ENCODE assay signal across 1 cellular context in the genomic region with DNA sequence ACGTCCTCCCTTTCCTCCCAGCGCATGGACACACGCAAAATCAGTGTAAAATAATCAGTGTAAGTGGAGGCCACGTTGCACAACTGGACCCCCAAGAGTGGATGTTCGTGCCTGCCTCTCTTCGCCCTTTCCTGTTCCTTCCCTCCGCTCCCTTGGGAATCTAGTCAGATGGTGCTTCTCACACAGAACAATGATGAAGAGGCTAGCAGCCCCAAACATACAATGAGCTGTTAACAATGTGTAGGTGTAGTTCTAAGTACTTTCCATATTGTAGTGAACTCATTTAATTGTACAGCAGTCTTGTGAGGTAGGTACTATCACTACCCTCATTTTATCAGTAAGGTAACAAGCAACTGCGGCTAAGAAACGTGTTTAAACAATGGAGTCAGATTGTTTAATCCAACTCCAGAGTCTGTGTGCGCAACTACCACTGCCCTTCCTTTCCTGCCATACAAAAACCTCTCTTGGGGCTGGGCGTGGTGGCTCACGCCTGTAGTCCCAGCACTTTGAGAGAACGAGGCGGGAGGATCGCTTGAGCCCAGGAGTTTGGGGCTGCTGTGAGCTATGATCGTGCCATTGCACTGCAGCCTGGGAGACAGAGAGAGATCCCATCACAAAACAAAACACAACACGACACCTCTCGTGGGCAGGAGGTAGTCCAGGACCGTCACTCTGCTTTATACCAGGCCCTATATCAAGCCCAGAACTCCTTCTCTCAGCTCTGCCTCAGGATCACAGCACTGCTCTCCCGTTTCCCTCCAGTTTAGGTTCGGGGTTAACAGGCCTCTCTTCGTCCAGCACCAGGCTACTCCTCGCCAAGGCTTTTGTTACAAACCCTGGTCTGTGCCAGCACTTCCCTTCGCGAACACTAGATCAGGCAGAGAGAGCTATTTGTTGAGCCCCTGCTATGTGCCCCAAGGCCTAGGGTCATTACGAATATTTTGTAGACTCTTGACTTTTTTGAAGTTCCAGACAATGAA.
TF ChIP-seq lines count a peak whose summit lies in the region.

No MANE protein-coding gene starts in this region.

TF ChIP-seq in GM23338, 12 proteins besides CTCF, POLR2A, EP300 and RAD21 (continued from another document):
- TF ChIP-seq, protein P1, sequence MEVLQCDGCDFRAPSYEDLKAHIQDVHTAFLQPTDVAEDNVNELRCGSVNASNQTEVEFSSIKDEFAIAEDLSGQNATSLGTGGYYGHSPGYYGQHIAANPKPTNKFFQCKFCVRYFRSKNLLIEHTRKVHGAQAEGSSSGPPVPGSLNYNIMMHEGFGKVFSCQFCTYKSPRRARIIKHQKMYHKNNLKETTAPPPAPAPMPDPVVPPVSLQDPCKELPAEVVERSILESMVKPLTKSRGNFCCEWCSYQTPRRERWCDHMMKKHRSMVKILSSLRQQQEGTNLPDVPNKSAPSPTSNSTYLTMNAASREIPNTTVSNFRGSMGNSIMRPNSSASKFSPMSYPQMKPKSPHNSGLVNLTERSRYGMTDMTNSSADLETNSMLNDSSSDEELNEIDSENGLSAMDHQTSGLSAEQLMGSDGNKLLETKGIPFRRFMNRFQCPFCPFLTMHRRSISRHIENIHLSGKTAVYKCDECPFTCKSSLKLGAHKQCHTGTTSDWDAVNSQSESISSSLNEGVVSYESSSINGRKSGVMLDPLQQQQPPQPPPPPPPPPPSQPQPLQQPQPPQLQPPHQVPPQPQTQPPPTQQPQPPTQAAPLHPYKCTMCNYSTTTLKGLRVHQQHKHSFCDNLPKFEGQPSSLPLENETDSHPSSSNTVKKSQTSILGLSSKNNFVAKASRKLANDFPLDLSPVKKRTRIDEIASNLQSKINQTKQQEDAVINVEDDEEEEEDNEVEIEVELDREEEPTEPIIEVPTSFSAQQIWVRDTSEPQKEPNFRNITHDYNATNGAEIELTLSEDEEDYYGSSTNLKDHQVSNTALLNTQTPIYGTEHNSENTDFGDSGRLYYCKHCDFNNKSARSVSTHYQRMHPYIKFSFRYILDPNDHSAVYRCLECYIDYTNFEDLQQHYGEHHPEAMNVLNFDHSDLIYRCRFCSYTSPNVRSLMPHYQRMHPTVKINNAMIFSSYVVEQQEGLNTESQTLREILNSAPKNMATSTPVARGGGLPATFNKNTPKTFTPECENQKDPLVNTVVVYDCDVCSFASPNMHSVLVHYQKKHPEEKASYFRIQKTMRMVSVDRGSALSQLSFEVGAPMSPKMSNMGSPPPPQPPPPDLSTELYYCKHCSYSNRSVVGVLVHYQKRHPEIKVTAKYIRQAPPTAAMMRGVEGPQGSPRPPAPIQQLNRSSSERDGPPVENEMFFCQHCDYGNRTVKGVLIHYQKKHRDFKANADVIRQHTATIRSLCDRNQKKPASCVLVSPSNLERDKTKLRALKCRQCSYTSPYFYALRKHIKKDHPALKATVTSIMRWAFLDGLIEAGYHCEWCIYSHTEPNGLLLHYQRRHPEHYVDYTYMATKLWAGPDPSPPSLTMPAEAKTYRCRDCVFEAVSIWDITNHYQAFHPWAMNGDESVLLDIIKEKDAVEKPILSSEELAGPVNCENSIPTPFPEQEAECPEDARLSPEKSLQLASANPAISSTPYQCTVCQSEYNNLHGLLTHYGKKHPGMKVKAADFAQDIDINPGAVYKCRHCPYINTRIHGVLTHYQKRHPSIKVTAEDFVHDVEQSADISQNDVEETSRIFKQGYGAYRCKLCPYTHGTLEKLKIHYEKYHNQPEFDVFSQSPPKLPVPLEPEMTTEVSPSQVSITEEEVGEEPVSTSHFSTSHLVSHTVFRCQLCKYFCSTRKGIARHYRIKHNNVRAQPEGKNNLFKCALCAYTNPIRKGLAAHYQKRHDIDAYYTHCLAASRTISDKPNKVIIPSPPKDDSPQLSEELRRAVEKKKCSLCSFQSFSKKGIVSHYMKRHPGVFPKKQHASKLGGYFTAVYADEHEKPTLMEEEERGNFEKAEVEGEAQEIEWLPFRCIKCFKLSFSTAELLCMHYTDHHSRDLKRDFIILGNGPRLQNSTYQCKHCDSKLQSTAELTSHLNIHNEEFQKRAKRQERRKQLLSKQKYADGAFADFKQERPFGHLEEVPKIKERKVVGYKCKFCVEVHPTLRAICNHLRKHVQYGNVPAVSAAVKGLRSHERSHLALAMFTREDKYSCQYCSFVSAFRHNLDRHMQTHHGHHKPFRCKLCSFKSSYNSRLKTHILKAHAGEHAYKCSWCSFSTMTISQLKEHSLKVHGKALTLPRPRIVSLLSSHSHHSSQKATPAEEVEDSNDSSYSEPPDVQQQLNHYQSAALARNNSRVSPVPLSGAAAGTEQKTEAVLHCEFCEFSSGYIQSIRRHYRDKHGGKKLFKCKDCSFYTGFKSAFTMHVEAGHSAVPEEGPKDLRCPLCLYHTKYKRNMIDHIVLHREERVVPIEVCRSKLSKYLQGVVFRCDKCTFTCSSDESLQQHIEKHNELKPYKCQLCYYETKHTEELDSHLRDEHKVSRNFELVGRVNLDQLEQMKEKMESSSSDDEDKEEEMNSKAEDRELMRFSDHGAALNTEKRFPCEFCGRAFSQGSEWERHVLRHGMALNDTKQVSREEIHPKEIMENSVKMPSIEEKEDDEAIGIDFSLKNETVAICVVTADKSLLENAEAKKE (CRISPR knock-in tag; IDR thresholded peaks at IDR 0.05), result no peak
- no peak for TF ChIP-seq CREB1 (CRISPR knock-in tag; IDR thresholded peaks at IDR 0.05; ENCODE audit: low read depth)
